ENCODE assay signal across 26 cellular contexts in the genomic region with DNA sequence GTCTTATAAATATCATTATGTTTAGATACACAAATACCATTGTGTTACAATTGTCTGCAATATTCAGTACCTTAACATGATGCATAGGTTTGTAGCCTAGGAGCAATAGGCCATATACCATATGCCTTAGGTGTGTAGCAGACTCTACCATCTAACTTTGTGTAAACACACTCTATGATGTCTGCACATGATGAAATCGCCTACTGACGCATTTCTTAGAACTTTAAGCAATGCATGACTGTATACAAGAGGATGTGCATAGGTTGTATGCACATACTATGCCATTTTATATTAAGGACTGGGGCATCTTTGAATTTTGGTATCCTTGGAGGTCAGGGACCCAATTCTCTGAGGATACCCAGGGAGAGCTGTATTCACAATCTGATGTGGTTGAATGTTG. TPM values are rescaled to one million over a fixed set of nuclear protein-coding genes. Genes with fewer than 3 reads are reported as not detected.
DNase-seq lines count a peak whose midpoint lies in the region; ATAC-seq and TF ChIP-seq lines count a peak whose summit lies in the region.
"Had no signal": no experiment of that assay in that cellular context is flagged by ENCODE, and none has a peak within 500 bp of the region (broad histone marks: within the 10 kb centered on the region; RNA-seq: fewer than 3 reads in every experiment).

No MANE protein-coding gene starts in this region.

- H3K27ac ChIP-seq in OCI-LY1 (ENCODE audit: low read depth, low read length, poor library complexity, severe bottlenecking) = peak overlapping the region; percentile 90
- no peak overlapping the region for H3K27ac ChIP-seq in smooth muscle cell (ENCODE audit: low read depth)
- H3K27ac ChIP-seq in WERI-Rb-1 = no peak overlapping the region
- H3K27ac ChIP-seq: body of pancreas, C4-2B, dorsolateral prefrontal cortex, pancreas had no signal

- H3K36me3 ChIP-seq in OCI-LY1 (ENCODE audit: insufficient read depth, low read length) (0 out of 2 replicates have a peak, but pooled peaks cover 10% of the 10 kb centered on the region), smooth muscle cell (ENCODE audit: low read depth) (no peaks in the 10 kb centered on the region), WERI-Rb-1 (no peaks in the 10 kb centered on the region)
- H3K36me3 ChIP-seq: MG63, pancreas had no signal

- H3K27me3 ChIP-seq in OCI-LY1 (ENCODE audit: insufficient read depth, low read length) (no peaks in the 10 kb centered on the region), smooth muscle cell (ENCODE audit: low read depth) (no peaks in the 10 kb centered on the region), WERI-Rb-1 (ENCODE audit: insufficient read depth, low read depth, severe bottlenecking) (no peaks in the 10 kb centered on the region)
- H3K27me3 ChIP-seq: body of pancreas, dorsolateral prefrontal cortex, MG63, pancreas had no signal

- H3F3A ChIP-seq in OCI-LY1 (ENCODE audit: insufficient read depth, low read length) (no peaks in the 10 kb centered on the region), smooth muscle cell (ENCODE audit: low read depth) (no peaks in the 10 kb centered on the region)

- H3K4me1 ChIP-seq in OCI-LY1 (ENCODE audit: insufficient read depth, low read length, severe bottlenecking) = peaks cover 53% of the 10 kb centered on the region
- peaks cover 5% of the 10 kb centered on the region for H3K4me1 ChIP-seq in smooth muscle cell (ENCODE audit: low read depth)
- H3K4me1 ChIP-seq: body of pancreas, pancreas had no signal

- H3K9me2 ChIP-seq in OCI-LY1 (ENCODE audit: low read depth, low read length) = no peaks in the 10 kb centered on the region
- H3K9me2 ChIP-seq: SK-N-SH had no signal

- no peak for TF ChIP-seq CTCF in OCI-LY1 (IDR thresholded peaks at IDR 0.05; ENCODE audit: low read length)
- no peak for TF ChIP-seq CTCF in smooth muscle cell (IDR thresholded peaks at IDR 0.05; ENCODE audit: borderline replicate concordance, insufficient read depth, poor library complexity, severe bottlenecking)
- no peak for TF ChIP-seq CTCF in WERI-Rb-1 (IDR thresholded peaks at IDR 0.05; ENCODE audit: low read depth, low read length)

- DNase-seq in ELR (ENCODE audit: low read depth) (peak; percentile 43), smooth muscle cell (lab: John Stamatoyannopoulos, UW; ENCODE audit: unreplicated experiment) (no peak), WERI-Rb-1 (no peak)
- DNase-seq: activated CD4-positive, alpha-beta T cell treated with anti-CD3 and anti-CD28 coated beads for 4 hours; activated gamma-delta T cell; activated T-cell treated with anti-CD3 and anti-CD28 coated beads, Interleukin-2, amount 50 U/mL, for 24 hours; body of pancreas; cerebellar nuclear complex; dorsolateral prefrontal cortex; H9; KBM-7; kidney; MG63; NCI-H2029 treated with DMSO at 0.1 percent for 48 hours; NCI-H345; NCI-H748 treated with DMSO at 0.1 percent for 48 hours; pancreas; retina; SK-N-SH; stimulated activated CD4-positive, alpha-beta T cell treated with anti-CD3 and anti-CD28 coated beads, Interleukin-2, amount 100 ng/mL, for 24 hours had no signal

- no peaks in the 10 kb centered on the region for H3K79me2 ChIP-seq in OCI-LY1 (ENCODE audit: insufficient read depth, low read length)
- H3K79me2 ChIP-seq in smooth muscle cell (ENCODE audit: low read depth) = no peaks in the 10 kb centered on the region

- 87% methylated on average over 2 of the region's 2 CpGs for WGBS in smooth muscle cell (ENCODE audit: low lambda C conversion rate)

- H3K9ac ChIP-seq in OCI-LY1 (ENCODE audit: low read length) (no peak overlapping the region; the same call in 1 of the 2 replicates), smooth muscle cell (ENCODE audit: low read depth) (no peak overlapping the region)
- H3K9ac ChIP-seq: SK-N-SH had no signal

- no peaks in the 10 kb centered on the region for H3K9me3 ChIP-seq in OCI-LY1 (ENCODE audit: low read length)
- H3K9me3 ChIP-seq in smooth muscle cell (replicated peaks; ENCODE audit: low read depth) = no peaks in the 10 kb centered on the region
- H3K9me3 ChIP-seq in WERI-Rb-1 (ENCODE audit: severe bottlenecking) = no peaks in the 10 kb centered on the region
- H3K9me3 ChIP-seq: body of pancreas, MG63, pancreas, SK-N-SH had no signal

- ATAC-seq in esophagus mucosa = peak; percentile 26
- ATAC-seq in HG02973 (IDR thresholded peaks at IDR 0.05; ENCODE audit: unreplicated experiment) = no peak
- no peak for ATAC-seq in GM18498 (IDR thresholded peaks at IDR 0.05; ENCODE audit: unreplicated experiment)
- ATAC-seq: body of pancreas, pancreas had no signal

- H3K4me3 ChIP-seq in OCI-LY1 (ENCODE audit: low read depth, low read length, poor library complexity, severe bottlenecking) (no peak overlapping the region), smooth muscle cell (no peak overlapping the region), WERI-Rb-1 (ENCODE audit: low read depth, low read length) (no peak overlapping the region)
- H3K4me3 ChIP-seq: body of pancreas, dorsolateral prefrontal cortex, MG63, pancreas, skin epidermis had no signal

- H3K4me2 ChIP-seq in OCI-LY1 (ENCODE audit: low read length) (peak overlapping the region; percentile 77; the same call in 1 of the 2 replicates), smooth muscle cell (peak overlapping the region; percentile 60)
- H3K4me2 ChIP-seq: SK-N-SH had no signal

- H4K20me1 ChIP-seq in OCI-LY1 (ENCODE audit: insufficient read depth, low read length) = no peaks in the 10 kb centered on the region
- no peaks in the 10 kb centered on the region for H4K20me1 ChIP-seq in smooth muscle cell (ENCODE audit: low read depth)

- no peak overlapping the region for H2AFZ ChIP-seq in OCI-LY1 (ENCODE audit: low read length)
- no peak overlapping the region for H2AFZ ChIP-seq in smooth muscle cell (ENCODE audit: low read depth)

RNA-seq across cellular contexts. Expression of gene BTG1, which starts 10.1 kb away (rescaled TPM):
- 119 TPM for total RNA-seq in esophagus mucosa
- 37.6 and 42.1 TPM in 2 replicates for total RNA-seq in smooth muscle cell
- polyA plus RNA-seq in smooth muscle cell = 70.4 and 108 TPM in 2 replicates
